ENCODE assay signal across 15 cellular contexts in the genomic region with DNA sequence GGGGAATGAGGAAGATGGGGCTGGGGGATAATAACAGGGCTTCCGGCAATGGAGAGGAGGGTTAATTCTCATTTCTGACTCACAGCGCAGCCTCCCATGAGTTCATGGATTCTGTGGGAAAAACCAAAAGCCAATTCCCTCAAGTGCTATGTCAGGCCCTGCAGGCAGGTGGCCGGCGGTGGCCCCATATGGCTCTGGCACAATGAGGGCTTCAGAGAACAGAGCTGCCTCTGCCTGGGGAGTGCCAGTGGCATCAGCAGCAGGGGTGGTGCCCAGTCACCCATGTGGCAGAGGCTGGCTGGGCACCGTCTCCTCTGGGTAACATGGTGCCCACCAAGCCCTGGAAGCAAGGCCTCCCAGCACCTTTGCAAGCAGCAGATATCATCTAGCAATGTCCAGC.
DNase-seq lines count a peak whose midpoint lies in the region; ATAC-seq and TF ChIP-seq lines count a peak whose summit lies in the region.
"Had no signal": no experiment of that assay in that cellular context is flagged by ENCODE, and none has a peak within 500 bp of the region (broad histone marks: within the 10 kb centered on the region; RNA-seq: fewer than 3 reads in every experiment).

No MANE protein-coding gene starts in this region.

- H3K4me3 ChIP-seq in choroid plexus epithelial cell (ENCODE audit: low read depth, low read length) (no peak overlapping the region), neural progenitor cell (no peak overlapping the region)

- H3K4me1 ChIP-seq in neural progenitor cell: peaks cover 3% of the 10 kb centered on the region

- no peak overlapping the region for H3K4me3 Mint-ChIP-seq in neural progenitor cell

- peak; percentile 42 for TF ChIP-seq CTCF in choroid plexus epithelial cell (conservative IDR thresholded peaks at IDR 0.05; ENCODE audit: low read depth, low read length)
- TF ChIP-seq CTCF in neural progenitor cell (IDR thresholded peaks at IDR 0.05): no peak

- peak overlapping the region; percentile 57 for H3K27ac Mint-ChIP-seq in neural progenitor cell

- no peaks in the 10 kb centered on the region for H3K27me3 ChIP-seq in neural progenitor cell
- H3K27me3 ChIP-seq: pancreas, testis had no signal

- no peaks in the 10 kb centered on the region for H3K9me3 Mint-ChIP-seq in neural progenitor cell

- no peak for ATAC-seq in HG03457 (IDR thresholded peaks at IDR 0.05; ENCODE audit: unreplicated experiment)
- ATAC-seq: pancreas had no signal

- H3K36me3 ChIP-seq in neural progenitor cell: no peaks in the 10 kb centered on the region
- H3K36me3 ChIP-seq: pancreas had no signal

- peak; percentile 39 for DNase-seq in DMS 273 (lab: John Stamatoyannopoulos, UW; ENCODE audit: unreplicated experiment)
- no peak for DNase-seq in DMS 273 treated with DMSO at 0.1 percent for 48 hours (lab: John Stamatoyannopoulos, UW)
- DNase-seq in NCI-H524 treated with DMSO at 0.1 percent for 48 hours (lab: John Stamatoyannopoulos, UW): peak; percentile 71
- no peak for DNase-seq in choroid plexus epithelial cell (ENCODE audit: low read depth)
- no peak for DNase-seq in neural progenitor cell (ENCODE audit: low spot score)
- DNase-seq in iPS-NIHi11 (ENCODE audit: low spot score): no peak
- no peak for DNase-seq in GF-D8 (lab: John Stamatoyannopoulos, UW)
- DNase-seq: activated CD4-positive, alpha-beta T cell treated with anti-CD3 and anti-CD28 coated beads for 4 hours; Calu3; NCI-H2029; T-helper 1 cell had no signal

- no peaks in the 10 kb centered on the region for H3K9me3 ChIP-seq in neural progenitor cell (ENCODE audit: low read depth)
- H3K9me3 ChIP-seq: pancreas, testis had no signal

- no peak overlapping the region for H2AFZ ChIP-seq in neural progenitor cell (replicated peaks)

- H3K27ac ChIP-seq in neural progenitor cell: no peak overlapping the region
- H3K27ac ChIP-seq: 22Rv1 had no signal

- no peak overlapping the region for H3K4me2 ChIP-seq in neural progenitor cell

- peaks cover 25% of the 10 kb centered on the region for H3K4me1 Mint-ChIP-seq in neural progenitor cell

- no peaks in the 10 kb centered on the region for H3K79me2 ChIP-seq in neural progenitor cell (ENCODE audit: low read depth)

- H3K36me3 Mint-ChIP-seq in neural progenitor cell: no peaks in the 10 kb centered on the region

- peaks cover 12% of the 10 kb centered on the region for H3K27me3 Mint-ChIP-seq in neural progenitor cell (ENCODE audit: insufficient read depth, low read depth)

- no peak overlapping the region for H3K9ac ChIP-seq in neural progenitor cell

- H4K20me1 ChIP-seq in neural progenitor cell (ENCODE audit: low read depth): no peaks in the 10 kb centered on the region

- H3F3A ChIP-seq in neural progenitor cell (ENCODE audit: low read depth): no peaks in the 10 kb centered on the region

Comparison
In these comparisons a context has a peak if more than half of its experiments do, and no peak if none do; other contexts are left out.
1. DNase-seq: peak in DMS 273 (single experiment) and NCI-H524 treated with DMSO at 0.1 percent for 48 hours (single experiment); none in DMS 273 treated with DMSO at 0.1 percent for 48 hours (single experiment), choroid plexus epithelial cell (single experiment), neural progenitor cell (single experiment), iPS-NIHi11 (single experiment) and GF-D8 (single experiment).